ENCODE assay signal across 2 cellular contexts in genomic region chr6:44223471-44224153, GRCh38.
TF ChIP-seq lines count a peak whose summit lies in the region.

TSS of gene SLC29A1 (plus strand) at chr6:44223595. CDS start at chr6:44227314, 3,719 bp downstream.

TF ChIP-seq in HEK293, 187 proteins besides CTCF, POLR2A, EP300 and RAD21 (continued from another document):
- TF ChIP-seq ZNF148 (tag by site-specific recombination; IDR thresholded peaks at IDR 0.05; ENCODE audit: borderline replicate concordance): no peak
- peak; percentile 80; the same call in 1 of the 2 replicates for TF ChIP-seq HOXC10 (CRISPR knock-in tag; IDR thresholded peaks at IDR 0.05)
- TF ChIP-seq ZNF830 (tag by site-specific recombination; IDR thresholded peaks at IDR 0.05; ENCODE audit: low read depth): no peak
- TF ChIP-seq ZNF76 (tag by site-specific recombination; IDR thresholded peaks at IDR 0.05; ENCODE audit: borderline replicate concordance, low read depth): no peak; the same call in 1 of the 2 replicates
- peak; percentile 83; the same call in 1 of the 2 replicates for TF ChIP-seq KLF8 (tag by site-specific recombination; IDR thresholded peaks at IDR 0.05)
- no peak for TF ChIP-seq ZSCAN23 (tag by site-specific recombination; IDR thresholded peaks at IDR 0.05)
- TF ChIP-seq ZNF48 (tag by site-specific recombination; IDR thresholded peaks at IDR 0.05): no peak
- peak; percentile 55; the same call in 1 of the 2 replicates for TF ChIP-seq ZBTB20 (tag by site-specific recombination; IDR thresholded peaks at IDR 0.05)
- TF ChIP-seq SP3 (tag by site-specific recombination; IDR thresholded peaks at IDR 0.05): peak; percentile 46; the same call in 1 of the 2 replicates
- TF ChIP-seq MYNN (tag by site-specific recombination; IDR thresholded peaks at IDR 0.05; ENCODE audit: borderline replicate concordance): no peak
- peak; percentile 88 for TF ChIP-seq ZIC2 (tag by site-specific recombination; IDR thresholded peaks at IDR 0.05)
- no peak for TF ChIP-seq ZNF548 (tag by site-specific recombination; IDR thresholded peaks at IDR 0.05)
TF ChIP-seq in HEK293: peak in this region for 29.

TF ChIP-seq in K562, 482 proteins besides CTCF, POLR2A, EP300 and RAD21 (continued from another document and continues in another):
- TF ChIP-seq RREB1 (CRISPR knock-in tag; IDR thresholded peaks at IDR 0.05): no peak
- TF ChIP-seq HNRNPLL (IDR thresholded peaks at IDR 0.05; ENCODE audit: low read depth, low read length, poor library complexity, severe bottlenecking): peak; percentile 76
- TF ChIP-seq KDM4B (IDR thresholded peaks at IDR 0.05; ENCODE audit: borderline replicate concordance in 2 of 2, low read depth in 1 of 2): no peak
- peak in 1 of 2 experiments; percentile 56; a peak in 2 of 4 replicates for TF ChIP-seq RCOR1 (IDR thresholded peaks at IDR 0.05; ENCODE audit: borderline replicate concordance in 1 of 2, low read depth in 2 of 2, low read length in 2 of 2)
- TF ChIP-seq RB1 (IDR thresholded peaks at IDR 0.05; ENCODE audit: low read depth): peak; percentile 74; the same call in 1 of the 2 replicates
- TF ChIP-seq CTCFL (IDR thresholded peaks at IDR 0.05; ENCODE audit: borderline replicate concordance, insufficient read depth, low read depth, low read length, poor library complexity, severe bottlenecking): peak; percentile 12
- TF ChIP-seq E2F8 (IDR thresholded peaks at IDR 0.05; ENCODE audit: low read depth, partially characterized antibody): no peak
- peak; percentile 35; the same call in 1 of the 2 replicates for TF ChIP-seq GMEB1 (CRISPR knock-in tag; IDR thresholded peaks at IDR 0.05)
- peak; percentile 59 for TF ChIP-seq ZNF263 (CRISPR knock-in tag; IDR thresholded peaks at IDR 0.05; ENCODE audit: borderline replicate concordance)
- 0 out of 2 replicates have a peak, but pooled peaks have one; percentile 64 for TF ChIP-seq CUX1 (CRISPR knock-in tag; IDR thresholded peaks at IDR 0.05)
- TF ChIP-seq CBX3 (IDR thresholded peaks at IDR 0.05; ENCODE audit: borderline replicate concordance in 1 of 2, low read length in 2 of 2): 0 out of 3 replicates have a peak, but pooled peaks of 1 of the 2 experiments have one; percentile 41
- 0 out of 2 replicates have a peak, but pooled peaks have one; percentile 19 for TF ChIP-seq PML (IDR thresholded peaks at IDR 0.05; ENCODE audit: low read length)
- no peak for TF ChIP-seq HDAC2 (IDR thresholded peaks at IDR 0.05)
- TF ChIP-seq ZNF511 (CRISPR knock-in tag; IDR thresholded peaks at IDR 0.05): peak; percentile 85; the same call in 1 of the 2 replicates
- TF ChIP-seq ZC3H4 (CRISPR knock-in tag; IDR thresholded peaks at IDR 0.05; ENCODE audit: borderline replicate concordance): no peak
- 0 out of 2 replicates have a peak, but pooled peaks have one; percentile 19 for TF ChIP-seq FOSL1 (tag; conservative IDR thresholded peaks at IDR 0.05)
- no peak for TF ChIP-seq CBX1 (IDR thresholded peaks at IDR 0.05; ENCODE audit: low read depth)
- no peak for TF ChIP-seq ZNF740 (CRISPR knock-in tag; IDR thresholded peaks at IDR 0.05)
- no peak for TF ChIP-seq ZNF740 (tag; IDR thresholded peaks at IDR 0.05)
- peak; percentile 66 to 74 for TF ChIP-seq MAZ (CRISPR knock-in tag; conservative IDR thresholded peaks at IDR 0.05 in 1 of 2, IDR thresholded peaks at IDR 0.05 in 1 of 2)
- peak; percentile 28; the same call in 1 of the 2 replicates for TF ChIP-seq CBFB (CRISPR knock-in tag; IDR thresholded peaks at IDR 0.05)
- TF ChIP-seq TEAD1 (CRISPR knock-in tag; IDR thresholded peaks at IDR 0.05): peak in 1 of 2 experiments; percentile 69; a peak in 1 of 4 replicates
